16 cellular contexts compared by ENCODE assay signal in genomic region chr15:91864669-91865068, GRCh38. TPM values are rescaled to one million over a fixed set of nuclear protein-coding genes. Genes with fewer than 3 reads are reported as not detected.
DNase-seq lines count a peak whose midpoint lies in the region; ATAC-seq, FAIRE-seq and TF ChIP-seq lines count a peak whose summit lies in the region.
"Had no signal": no experiment of that assay in that cellular context is flagged by ENCODE, and none has a peak within 500 bp of the region (broad histone marks: within the 10 kb centered on the region; RNA-seq: fewer than 3 reads in every experiment).

No MANE protein-coding gene starts in this region.

- H3K27me3 ChIP-seq in BLaER1, result no peaks in the 10 kb centered on the region
- no peaks in the 10 kb centered on the region for H3K27me3 ChIP-seq in right atrium auricular region

- H3K4me3 ChIP-seq in BLaER1, result no peak overlapping the region
- no peak overlapping the region for H3K4me3 ChIP-seq in right atrium auricular region
- H3K4me3 ChIP-seq: psoas muscle, SK-N-MC had no signal

- ATAC-seq in GM19395 (IDR thresholded peaks at IDR 0.05; ENCODE audit: unreplicated experiment) (peak; percentile 51), T-helper 17 cell (peak; percentile 21), GM21381 (IDR thresholded peaks at IDR 0.05; ENCODE audit: unreplicated experiment) (no peak), GM18520 (IDR thresholded peaks at IDR 0.05; ENCODE audit: unreplicated experiment) (no peak)
- ATAC-seq: psoas muscle had no signal

- peak overlapping the region; percentile 93 for H3K27ac Mint-ChIP-seq in T-helper 17 cell
- H3K27ac Mint-ChIP-seq: memory B cell had no signal

- H3K9ac ChIP-seq in BLaER1, result no peak overlapping the region

- H3K9me3 ChIP-seq in BLaER1 (peaks cover 2% of the 10 kb centered on the region; the same call in 1 of the 2 replicates), T-helper 17 cell (ENCODE audit: control insufficient read depth, low read length, poor library complexity, severe bottlenecking) (no peaks in the 10 kb centered on the region), right atrium auricular region (no peaks in the 10 kb centered on the region)
- H3K9me3 ChIP-seq: psoas muscle had no signal

- H3K4me1 ChIP-seq in BLaER1 (peaks cover 72% of the 10 kb centered on the region), right atrium auricular region (peaks cover 0 to 97% of the 10 kb centered on the region in 2 donors)

- FAIRE-seq in HTR-8/SVneo (lab: Jason Lieb, UNC), result no peak
- FAIRE-seq: frontal cortex had no signal

- H3K4me2 ChIP-seq in BLaER1, result peak overlapping the region; percentile 82

- no peak for DNase-seq in T-helper 17 cell
- DNase-seq in right atrium auricular region (ENCODE audit: low spot score), result no peak
- no peak for DNase-seq in SHP77 (lab: John Stamatoyannopoulos, UW)
- DNase-seq in HTR-8/SVneo (ENCODE audit: insufficient read length, low spot score), result no peak
- DNase-seq: activated CD4-positive, alpha-beta T cell treated with anti-CD3 and anti-CD28 coated beads for 4 hours; activated naive CD4-positive, alpha-beta T cell treated with Interleukin-2 at 50 U/mL for 16 hours; psoas muscle; stimulated activated CD4-positive, alpha-beta T cell treated with anti-CD3 and anti-CD28 coated beads, Interleukin-4, amount 100 ng/mL, for 24 hours had no signal

- peaks cover 23% of the 10 kb centered on the region; the same call in 1 of the 2 replicates for H4K20me1 ChIP-seq in BLaER1

- no peaks in the 10 kb centered on the region for H3K36me3 ChIP-seq in BLaER1
- no peaks in the 10 kb centered on the region for H3K36me3 ChIP-seq in right atrium auricular region

- H3K27ac ChIP-seq in BLaER1 (no peak overlapping the region), right atrium auricular region (peak overlapping the region; percentile 86 to 95)
- H3K27ac ChIP-seq: psoas muscle, SK-N-MC had no signal

- no peaks in the 10 kb centered on the region for H3K36me3 Mint-ChIP-seq in T-helper 17 cell (ENCODE audit: low read depth)
- H3K36me3 Mint-ChIP-seq: memory B cell had no signal

- TF ChIP-seq CTCF in right atrium auricular region (IDR thresholded peaks at IDR 0.05), result no peak

- peaks cover 64% of the 10 kb centered on the region for H3K4me1 Mint-ChIP-seq in T-helper 17 cell
- H3K4me1 Mint-ChIP-seq: memory B cell had no signal

- H3K27me3 Mint-ChIP-seq in T-helper 17 cell, result no peaks in the 10 kb centered on the region

- peak overlapping the region; percentile 75 for H3K4me3 Mint-ChIP-seq in T-helper 17 cell
- H3K4me3 Mint-ChIP-seq: memory B cell had no signal

RNA-seq across cellular contexts. Expression of gene SLCO3A1, which starts 11.2 kb away (rescaled TPM):
- total RNA-seq in T-helper 17 cell, result 10 to 100 TPM; 55.9 to 65.1 TPM
- total RNA-seq in right atrium auricular region, result 10 to 100 TPM; 21.4 to 27.3 TPM
- total RNA-seq: G401 had no signal

Comparison
In these comparisons a context has a peak if more than half of its experiments do, and no peak if none do; other contexts are left out.
1. ATAC-seq: peak in GM19395 (single experiment) and T-helper 17 cell (single experiment); none in GM21381 (single experiment) and GM18520 (single experiment).